ENCODE assay signal across 12 cellular contexts in genomic region chr20:20457392-20458126, GRCh38.
A peak's percentile ranks its signal among the peaks of the same experiment; 100 is the strongest.
DNase-seq lines count a peak whose midpoint lies in the region; ATAC-seq, FAIRE-seq and TF ChIP-seq lines count a peak whose summit lies in the region.
"Had no signal": no experiment of that assay in that cellular context is flagged by ENCODE, and none has a peak within 500 bp of the region (broad histone marks: within the 10 kb centered on the region; RNA-seq: fewer than 3 reads in every experiment).

No MANE protein-coding gene starts in this region.

- TF ChIP-seq CTCF in HFFc6 (IDR thresholded peaks at IDR 0.05) (no peak), RWPE1 (conservative IDR thresholded peaks at IDR 0.05; ENCODE audit: low read depth) (no peak), fibroblast of villous mesenchyme (IDR thresholded peaks at IDR 0.05; ENCODE audit: insufficient read depth, low read depth, low read length) (no peak)

- no peaks in the 10 kb centered on the region for H3K9me3 Mint-ChIP-seq in HFFc6

- H3K4me3 Mint-ChIP-seq in HFFc6: no peak overlapping the region
- H3K4me3 Mint-ChIP-seq: CD4-positive, alpha-beta memory T cell had no signal

- H3K4me1 Mint-ChIP-seq in HFFc6 (ENCODE audit: low read depth): peaks cover 34% of the 10 kb centered on the region

- no peak for FAIRE-seq in small intestine (lab: Jason Lieb, UNC)

- H3K9me3 ChIP-seq in small intestine (ENCODE audit: control insufficient read depth, low read depth): no peaks in the 10 kb centered on the region
- H3K9me3 ChIP-seq: right atrium auricular region had no signal

- peak; percentile 70 for DNase-seq in DMS153 (lab: John Stamatoyannopoulos, UW)
- peak; percentile 22 for DNase-seq in HFFc6
- DNase-seq in RWPE1 (ENCODE audit: low spot score): peak; percentile 11
- DNase-seq in fibroblast of villous mesenchyme (ENCODE audit: low read depth): peak; percentile 38
- DNase-seq in NCI-H526 (lab: John Stamatoyannopoulos, UW): no peak
- no peak for DNase-seq in small intestine
- DNase-seq: CD4-positive, alpha-beta memory T cell; central memory CD4-positive, alpha-beta T cell; NCI-H1436 treated with DMSO at 0.1 percent for 48 hours had no signal

- H3K36me3 ChIP-seq in small intestine (ENCODE audit: control insufficient read depth in 2 of 2, insufficient read depth in 2 of 2, low read length in 2 of 2): peaks cover 2 to 3% of the 10 kb centered on the region in 2 donors

- H3K27me3 ChIP-seq in small intestine (ENCODE audit: control insufficient read depth in 2 of 2, insufficient read depth in 2 of 2, low read length in 2 of 2): no peaks in the 10 kb centered on the region
- H3K27me3 ChIP-seq: right atrium auricular region had no signal

- 86 to 92% (median 90%) methylated on average over 15 of the region's 15 CpGs for WGBS in small intestine, 3 donors

- POLR2A ChIA-PET in RWPE1 (lab: Yijun Ruan, JAX; ENCODE audit: low non-redundant PET): no interaction called here

- no peaks in the 10 kb centered on the region for H3K36me3 Mint-ChIP-seq in HFFc6 (ENCODE audit: low read depth)

- no peak for ATAC-seq in HG02970 (IDR thresholded peaks at IDR 0.05; ENCODE audit: low FRiP score, unreplicated experiment)
- ATAC-seq in esophagus mucosa: no peak

- H3K27ac ChIP-seq in RWPE1 (no peak overlapping the region), small intestine (ENCODE audit: low read depth in 1 of 2, low read length in 1 of 2) (no peak overlapping the region)
- H3K27ac ChIP-seq: right atrium auricular region had no signal

- H3K4me1 ChIP-seq in small intestine (ENCODE audit: control insufficient read depth in 2 of 2, insufficient read depth in 1 of 2, low read depth in 1 of 2, low read length in 1 of 2): no peaks in the 10 kb centered on the region

- no peak overlapping the region for H3K4me3 ChIP-seq in fibroblast of villous mesenchyme (ENCODE audit: low read depth, low read length)
- H3K4me3 ChIP-seq in small intestine (ENCODE audit: low read depth in 1 of 2, low read length in 2 of 2): no peak overlapping the region
- H3K4me3 ChIP-seq: right atrium auricular region had no signal

- H3K27ac Mint-ChIP-seq in HFFc6: peak overlapping the region; percentile 63
- H3K27ac Mint-ChIP-seq: CD4-positive, alpha-beta memory T cell had no signal

- peaks cover 9% of the 10 kb centered on the region for H3K27me3 Mint-ChIP-seq in HFFc6 (ENCODE audit: insufficient read depth)
- H3K27me3 Mint-ChIP-seq: CD4-positive, alpha-beta memory T cell had no signal

- CTCF ChIA-PET in RWPE1 (lab: Yijun Ruan, JAX): interaction anchor here (1.2 kb wide), 1 partner anchor 86 kb away, joined by 4 read pairs; no protein-coding TSS in a partner anchor

Comparison
In these comparisons a context has a peak if more than half of its experiments do, and no peak if none do; other contexts are left out.
1. DNase-seq: peak in DMS153 (single experiment), HFFc6 (single experiment), RWPE1 (single experiment) and fibroblast of villous mesenchyme (single experiment); none in NCI-H526 (0 of 2) and small intestine (single experiment).